Comparison of ENCODE assay signal across 8 cellular contexts in genomic region chr4:83010111-83010521, GRCh38. TPM values are rescaled to one million over a fixed set of nuclear protein-coding genes. Genes with fewer than 3 reads are reported as not detected.
A peak's percentile ranks its signal among the peaks of the same experiment; 100 is the strongest.
DNase-seq lines count a peak whose midpoint lies in the region; ATAC-seq and TF ChIP-seq lines count a peak whose summit lies in the region.

No MANE protein-coding gene starts in this region.

- DNase-seq in DND-41, result peak; percentile 40
- peak; percentile 64 for DNase-seq in adipocyte (ENCODE audit: low read depth)
- no peak for DNase-seq in spleen
- DNase-seq in NCI-H345 treated with DMSO at 0.1 percent for 48 hours (lab: John Stamatoyannopoulos, UW; ENCODE audit: unreplicated experiment), result no peak

- peak overlapping the region; percentile 78 for H3K4me2 ChIP-seq in DND-41 (ENCODE audit: insufficient read depth, low read length)
- peak overlapping the region; percentile 79 for H3K4me2 ChIP-seq in KMS-11

- H3K79me2 ChIP-seq in DND-41 (ENCODE audit: insufficient read depth, low read length) (peaks cover 74% of the 10 kb centered on the region), KMS-11 (ENCODE audit: insufficient read depth, low read depth) (peaks cover 74% of the 10 kb centered on the region)

- peak overlapping the region; percentile 98 for H3K9ac ChIP-seq in DND-41 (ENCODE audit: low read depth, low read length)
- peak overlapping the region; percentile 93 for H3K9ac ChIP-seq in KMS-11
- H3K9ac ChIP-seq in adipocyte (ENCODE audit: low read length), result peak overlapping the region; percentile 93
- peak overlapping the region; percentile 79 for H3K9ac ChIP-seq in iPS-15b (ENCODE audit: low read depth, low read length)

- H4K20me1 ChIP-seq in DND-41 (ENCODE audit: insufficient read depth, low read length) (peaks cover 13% of the 10 kb centered on the region; the same call in 1 of the 2 replicates), KMS-11 (ENCODE audit: insufficient read depth) (no peaks in the 10 kb centered on the region)

- no peak for TF ChIP-seq POLR2A in spleen (IDR thresholded peaks at IDR 0.05)

- 0 out of 3 replicates have a peak, but pooled peaks have one; percentile 3 for ATAC-seq in DND-41 (ENCODE audit: insufficient read depth, low read depth)
- no peak for ATAC-seq in GM19351 (IDR thresholded peaks at IDR 0.05; ENCODE audit: unreplicated experiment)
- no peak for ATAC-seq in HG03460 (IDR thresholded peaks at IDR 0.05; ENCODE audit: unreplicated experiment)

- intact Hi-C loops in spleen (cut with DNase I; ENCODE audit: low total_unique reads), result loop anchor here (10.0 kb wide), 1 partner anchor 105 kb away; the partner anchor contains the start of gene THAP9

- TF ChIP-seq CTCF in DND-41 (IDR thresholded peaks at IDR 0.05; ENCODE audit: borderline replicate concordance, extremely low read depth, low read length, poor library complexity, severe bottlenecking) (no peak), KMS-11 (conservative IDR thresholded peaks at IDR 0.05; ENCODE audit: low read depth, low read length) (no peak), spleen (IDR thresholded peaks at IDR 0.05 in 8 of 11, conservative IDR thresholded peaks at IDR 0.05 in 3 of 11) (no peak)

- H3K4me3 ChIP-seq in DND-41 (ENCODE audit: low read depth in 1 of 2, low read length in 2 of 2), result peak overlapping the region; percentile 85 to 97
- H3K4me3 ChIP-seq in KMS-11 (IDR thresholded peaks at IDR 0.05; ENCODE audit: insufficient read depth, low read depth, low read length), result no peak overlapping the region
- H3K4me3 ChIP-seq in adipocyte (ENCODE audit: low read length), result peak overlapping the region; percentile 96
- peak overlapping the region; percentile 75 for H3K4me3 ChIP-seq in iPS-15b (ENCODE audit: low read depth, low read length)
- H3K4me3 ChIP-seq in spleen, result peak overlapping the region; percentile 60 to 85 (median 78)

- H3K27ac ChIP-seq in DND-41 (ENCODE audit: low read length) (peak overlapping the region; percentile 96), KMS-11 (peak overlapping the region; percentile 93), spleen (peak overlapping the region; percentile 91 to 96 (median 94))

- 0 to 2% (median 1%) methylated on average over 13 to 14 of the region's 14 CpGs for WGBS in spleen, 5 donors

- H3K27me3 ChIP-seq in DND-41 (ENCODE audit: insufficient read depth, low read length, poor library complexity) (no peaks in the 10 kb centered on the region), KMS-11 (ENCODE audit: insufficient read depth, low read depth) (no peaks in the 10 kb centered on the region), adipocyte (replicated peaks; ENCODE audit: control insufficient read depth, insufficient read depth, low read length) (no peaks in the 10 kb centered on the region), iPS-15b (ENCODE audit: control insufficient read depth, insufficient read depth, low read length) (peaks cover 9% of the 10 kb centered on the region), spleen (replicated peaks in 1 of 7) (no peaks in the 10 kb centered on the region)

- H3K9me3 ChIP-seq in DND-41 (ENCODE audit: insufficient read depth, low read length, severe bottlenecking) (no peaks in the 10 kb centered on the region), adipocyte (ENCODE audit: control insufficient read depth, low read length) (no peaks in the 10 kb centered on the region), iPS-15b (ENCODE audit: control insufficient read depth, insufficient read depth, low read length) (no peaks in the 10 kb centered on the region), spleen (no peaks in the 10 kb centered on the region)

- H3K4me1 ChIP-seq in DND-41 (ENCODE audit: insufficient read depth, low read length) (peaks cover 43% of the 10 kb centered on the region), KMS-11 (ENCODE audit: low read depth, poor library complexity, severe bottlenecking) (peaks cover 37% of the 10 kb centered on the region), adipocyte (ENCODE audit: control insufficient read depth, insufficient read depth, low read length) (peaks cover 33% of the 10 kb centered on the region), iPS-15b (ENCODE audit: control insufficient read depth, insufficient read depth, low read length) (peaks cover 3% of the 10 kb centered on the region), spleen (peaks cover 16 to 82% (median 51%) of the 10 kb centered on the region in 6 donors)

- H3K36me3 ChIP-seq in DND-41 (ENCODE audit: insufficient read depth, low read length), result no peaks in the 10 kb centered on the region; the same call in 1 of the 2 replicates
- no peaks in the 10 kb centered on the region for H3K36me3 ChIP-seq in KMS-11 (ENCODE audit: insufficient read depth)
- no peaks in the 10 kb centered on the region for H3K36me3 ChIP-seq in adipocyte (ENCODE audit: control insufficient read depth, insufficient read depth, low read length, severe bottlenecking)
- no peaks in the 10 kb centered on the region for H3K36me3 ChIP-seq in iPS-15b (ENCODE audit: control insufficient read depth, insufficient read depth, low read length)
- H3K36me3 ChIP-seq in spleen, result no peaks in the 10 kb centered on the region

- H2AFZ ChIP-seq in DND-41 (ENCODE audit: low read depth, low read length), result peak overlapping the region; percentile 90
- peak overlapping the region; percentile 84 for H2AFZ ChIP-seq in KMS-11 (ENCODE audit: low read depth)

RNA-seq across cellular contexts. Expression of gene LIN54, which starts 0.5 kb away (rescaled TPM):
- 10 to 100 TPM; 11.6 to 15.3 (median 13.2) TPM for total RNA-seq in spleen
- polyA plus RNA-seq in spleen, result 1 to 10 TPM; 2.0 to 2.9 (median 2.8) TPM

RNA-seq across cellular contexts. Expression of gene COPS4, which starts 24.9 kb away (rescaled TPM):
- 10 to 100 TPM; 23.9 to 35.1 (median 26.0) TPM for total RNA-seq in spleen
- polyA plus RNA-seq in spleen, result 10 to 100 TPM; 20.0 to 30.8 (median 23.4) TPM

Comparison
In these comparisons a context has a peak if more than half of its experiments do, and no peak if none do; other contexts are left out.
1. DNase-seq: peak in DND-41 (single experiment) and adipocyte (single experiment); none in spleen (single experiment) and NCI-H345 treated with DMSO at 0.1 percent for 48 hours (single experiment).
2. Peak in every context shown above with its lines, with median percentiles within 50 percentile points of each other: H3K27ac ChIP-seq and H3K9ac ChIP-seq.